ENCODE assay signal across 1 cellular context in genomic region chr18:48794251-48794970, GRCh38.
TF ChIP-seq lines count a peak whose summit lies in the region.

No MANE protein-coding gene starts in this region.

TF ChIP-seq in WTC11, 78 proteins besides CTCF, POLR2A, EP300 and RAD21 (continued from another document):
- TF ChIP-seq ZNF512 (CRISPR knock-in tag; IDR thresholded peaks at IDR 0.05; ENCODE audit: borderline replicate concordance) (no peak), HMGA2 (CRISPR knock-in tag; IDR thresholded peaks at IDR 0.05) (no peak), SP1 (CRISPR knock-in tag; conservative IDR thresholded peaks at IDR 0.05) (no peak), ATF2 (CRISPR knock-in tag; IDR thresholded peaks at IDR 0.05; ENCODE audit: borderline replicate concordance, low read depth) (no peak)
